17 cellular contexts compared by ENCODE assay signal in genomic region chr2:182247831-182248230, GRCh38.
DNase-seq lines count a peak whose midpoint lies in the region; ATAC-seq, FAIRE-seq and TF ChIP-seq lines count a peak whose summit lies in the region.
"Had no signal": no experiment of that assay in that cellular context is flagged by ENCODE, and none has a peak within 500 bp of the region (broad histone marks: within the 10 kb centered on the region; RNA-seq: fewer than 3 reads in every experiment).

No MANE protein-coding gene starts in this region.

- TF ChIP-seq CTCF in A549 (IDR thresholded peaks at IDR 0.05) (no peak), IMR-90 (conservative IDR thresholded peaks at IDR 0.05; ENCODE audit: low read depth, low read length) (no peak), ascending aorta (IDR thresholded peaks at IDR 0.05) (no peak)

- no peak overlapping the region for H2AK9ac ChIP-seq in IMR-90 (replicated peaks; ENCODE audit: low read depth, low read length, poor library complexity)

- H3K4me1 ChIP-seq in A549 (no peaks in the 10 kb centered on the region), BLaER1 (peaks cover 26% of the 10 kb centered on the region), IMR-90 (ENCODE audit: control insufficient read depth, insufficient read depth, low read length) (no peaks in the 10 kb centered on the region), skeletal muscle tissue (ENCODE audit: control insufficient read depth in 3 of 3, insufficient read depth in 3 of 3, low read length in 3 of 3) (peaks cover 0 to 9% (median 0%) of the 10 kb centered on the region in 3 donors), ascending aorta (no peaks in the 10 kb centered on the region)

- no peak overlapping the region for H4K5ac ChIP-seq in IMR-90 (ENCODE audit: low read depth, low read length)

- no peak overlapping the region for H3K4ac ChIP-seq in IMR-90 (ENCODE audit: low read depth, low read length)

- intact Hi-C loops in IMR-90 (cut with micrococcal nuclease), result no loop called here
- intact Hi-C loops in ascending aorta (cut with DNase I), result loop anchor here (5.0 to 10.0 kb wide), 2 partner anchors 44 to 177 kb away; partner anchors contain the start of gene PDE1A

- H3K23ac ChIP-seq in IMR-90 (ENCODE audit: low read depth, low read length), result no peak overlapping the region

- H3K9me3 ChIP-seq in A549 (no peaks in the 10 kb centered on the region), BLaER1 (no peaks in the 10 kb centered on the region), IMR-90 (ENCODE audit: control insufficient read depth, insufficient read depth, low read length) (no peaks in the 10 kb centered on the region), skeletal muscle tissue (ENCODE audit: control insufficient read depth in 3 of 3, low read length in 3 of 3) (no peaks in the 10 kb centered on the region), ascending aorta (no peaks in the 10 kb centered on the region)

- H4K20me1 ChIP-seq in BLaER1, result no peaks in the 10 kb centered on the region
- H4K20me1 ChIP-seq in IMR-90 (ENCODE audit: insufficient read depth, low read length), result no peaks in the 10 kb centered on the region

- no TSS peak for BruUV-seq in IMR-90 (replicated peaks; lab: Mats Ljungman, UMichigan)

- dilution Hi-C loops in IMR-90 (cut with HindIII; ENCODE audit: low sequenced_read_pairs, unreplicated experiment), result no loop called here

- TF ChIP-seq EP300 in A549 (IDR thresholded peaks at IDR 0.05), result no peak

- CTCF ChIA-PET in A549 (lab: Yijun Ruan, JAX), result interaction anchor here (0.6 to 1.4 kb wide), 3 partner anchors 15 to 388 kb away, joined by 3 to 4 read pairs (median 3); no protein-coding TSS in a partner anchor
- CTCF ChIA-PET in IMR-90 (lab: Yijun Ruan, JAX), result no interaction called here

- no peak overlapping the region for H2BK20ac ChIP-seq in IMR-90 (ENCODE audit: low read depth, low read length)

- no peak overlapping the region for H2BK120ac ChIP-seq in IMR-90 (ENCODE audit: low read depth, low read length)

- POLR2A ChIA-PET in A549 (lab: Yijun Ruan, JAX), result no interaction called here
- POLR2A ChIA-PET in IMR-90 (lab: Charles Lee; ENCODE audit: unreplicated experiment), result no interaction called here

- H3K79me1 ChIP-seq in IMR-90 (ENCODE audit: low read depth in 1 of 2, low read length in 2 of 2), result no peaks in the 10 kb centered on the region

- H3K9ac ChIP-seq in BLaER1, result no peak overlapping the region
- no peak overlapping the region for H3K9ac ChIP-seq in IMR-90 (ENCODE audit: low read depth, low read length)
- H3K9ac ChIP-seq in skeletal muscle tissue (ENCODE audit: low read depth in 1 of 3, low read length in 3 of 3), result no peak overlapping the region

- no peaks in the 10 kb centered on the region for H3K9me1 ChIP-seq in IMR-90 (ENCODE audit: insufficient read depth, low read length)

- H2BK15ac ChIP-seq in IMR-90 (ENCODE audit: low read depth, low read length), result no peak overlapping the region

- H3K27me3 ChIP-seq in BLaER1, result no peaks in the 10 kb centered on the region
- no peaks in the 10 kb centered on the region for H3K27me3 ChIP-seq in IMR-90 (ENCODE audit: control insufficient read depth, insufficient read depth, low read length)
- H3K27me3 ChIP-seq in skeletal muscle tissue (ENCODE audit: control insufficient read depth in 3 of 3, insufficient read depth in 3 of 3, low read length in 3 of 3), result no peaks in the 10 kb centered on the region
- H3K27me3 ChIP-seq in ascending aorta, result no peaks in the 10 kb centered on the region

- no peak overlapping the region for H3K56ac ChIP-seq in IMR-90 (ENCODE audit: extremely low read depth, insufficient read depth, low read length)

- H3K4me2 ChIP-seq in A549 (no peak overlapping the region), BLaER1 (peak overlapping the region; percentile 70), IMR-90 (ENCODE audit: low read depth, low read length) (no peak overlapping the region)
- H3K4me2 ChIP-seq: GM23338 had no signal

- no peak overlapping the region for H2AFZ ChIP-seq in IMR-90 (replicated peaks; ENCODE audit: low read length, poor library complexity)
- H2AFZ ChIP-seq: GM23338 had no signal

- no peak for ATAC-seq in A549
- ATAC-seq in IMR-90 (ENCODE audit: low read depth), result no peak
- ATAC-seq: GM12878, GM23338, HCT116 had no signal

- H3K36me3 ChIP-seq in BLaER1, result no peaks in the 10 kb centered on the region
- no peaks in the 10 kb centered on the region for H3K36me3 ChIP-seq in IMR-90 (ENCODE audit: control insufficient read depth, insufficient read depth, low read length)
- no peaks in the 10 kb centered on the region for H3K36me3 ChIP-seq in skeletal muscle tissue (ENCODE audit: control insufficient read depth in 3 of 3, insufficient read depth in 3 of 3, low read length in 3 of 3)
- no peaks in the 10 kb centered on the region for H3K36me3 ChIP-seq in ascending aorta

- no peak for DNase-seq in A549 (ENCODE audit: low read depth in 1 of 2, low spot score in 1 of 2)
- no peak for DNase-seq in IMR-90
- DNase-seq in activated T-cell treated with anti-CD3 and anti-CD28 coated beads, Interleukin-2, amount 50 U/mL, for 1 hour, result no peak
- DNase-seq in effector CD4-positive, alpha-beta T cell, result no peak
- DNase-seq in ascending aorta (ENCODE audit: low spot score in 2 of 2), result no peak
- DNase-seq: Calu3; CD4-positive, alpha-beta memory T cell; COR-L47; DMS79 treated with DMSO at 0.1 percent for 48 hours; H9 had no signal

- H3K18ac ChIP-seq in IMR-90 (ENCODE audit: low read depth, low read length), result no peak overlapping the region

- FAIRE-seq in A549 (lab: Jason Lieb, UNC), result no peak
- FAIRE-seq: G401.6, GM12878, GM19239 had no signal

- no peak overlapping the region for H2BK5ac ChIP-seq in IMR-90 (ENCODE audit: low read depth, low read length, poor library complexity, severe bottlenecking)

- in situ Hi-C loops in IMR-90 (cut with MboI; ENCODE audit: low sequenced_read_pairs), result no loop called here

- no peak overlapping the region for H2AK5ac ChIP-seq in IMR-90 (ENCODE audit: low read depth, low read length)

- H3K14ac ChIP-seq in IMR-90 (replicated peaks; ENCODE audit: low read depth, low read length), result no peak overlapping the region

- 30% methylated on average over 1 of the region's 1 CpG for WGBS in A549 (ENCODE audit: missing lambda C conversion rate)
- no CpG with 5 or more reads among the region's 1 CpG for WGBS in IMR-90 (ENCODE audit: extremely low coverage in 2 of 2, insufficient read length in 1 of 2), 2 experiments

- TF ChIP-seq POLR2A in A549 (IDR thresholded peaks at IDR 0.05; ENCODE audit: low read length) (no peak), IMR-90 (IDR thresholded peaks at IDR 0.05; ENCODE audit: low read depth, low read length) (no peak)

- H3K4me3 ChIP-seq in A549, result no peak overlapping the region
- no peak overlapping the region for H3K4me3 ChIP-seq in BLaER1
- no peak overlapping the region for H3K4me3 ChIP-seq in IMR-90 (ENCODE audit: insufficient read depth, low read depth, low read length)
- H3K4me3 ChIP-seq in skeletal muscle tissue (ENCODE audit: low read length in 3 of 3), result no peak overlapping the region
- H3K4me3 ChIP-seq in ascending aorta, result no peak overlapping the region
- H3K4me3 ChIP-seq: GM12878, GM23338 had no signal

- TF ChIP-seq RAD21 in A549 (conservative IDR thresholded peaks at IDR 0.05 in 1 of 2, IDR thresholded peaks at IDR 0.05 in 1 of 2) (no peak), IMR-90 (IDR thresholded peaks at IDR 0.05; ENCODE audit: low read length) (no peak)

- no peak overlapping the region for H4K8ac ChIP-seq in IMR-90 (ENCODE audit: low read depth in 2 of 2, low read length in 2 of 2)

- H4K91ac ChIP-seq in IMR-90 (ENCODE audit: insufficient read depth, low read depth, low read length), result no peak overlapping the region

- H3K27ac ChIP-seq in A549 (no peak overlapping the region), BLaER1 (0 out of 2 replicates have a peak overlapping the region, but pooled peaks have one; percentile 49), IMR-90 (ENCODE audit: insufficient read depth, low read length) (no peak overlapping the region), skeletal muscle tissue (ENCODE audit: low read depth, low read length) (peak overlapping the region; percentile 46), ascending aorta (no peak overlapping the region)

TF ChIP-seq in A549, 52 proteins besides CTCF, POLR2A, EP300 and RAD21:
- TF ChIP-seq EHMT2 (IDR thresholded peaks at IDR 0.05; ENCODE audit: low read depth) (no peak), TP53 (CRISPR knock-in tag; IDR thresholded peaks at IDR 0.05) (no peak), MAFK (IDR thresholded peaks at IDR 0.05; ENCODE audit: partially characterized antibody) (peak; percentile 77), BHLHE40 (IDR thresholded peaks at IDR 0.05; ENCODE audit: low read depth, low read length) (no peak), ELK1 (IDR thresholded peaks at IDR 0.05; ENCODE audit: low read depth, low read length) (no peak), HOXA7 (CRISPR knock-in tag; IDR thresholded peaks at IDR 0.05) (no peak), SMC3 (IDR thresholded peaks at IDR 0.05) (no peak)

TF ChIP-seq in IMR-90, 13 proteins besides CTCF, POLR2A, EP300 and RAD21:
- TF ChIP-seq MXI1 (IDR thresholded peaks at IDR 0.05; ENCODE audit: borderline replicate concordance, low read depth, low read length) (no peak), MAFK (IDR thresholded peaks at IDR 0.05; ENCODE audit: low read depth, low read length) (peak; percentile 73), MAZ (IDR thresholded peaks at IDR 0.05; ENCODE audit: borderline replicate concordance, low read depth, low read length) (no peak)

Comparison
In these comparisons a context has a peak if more than half of its experiments do, and no peak if none do; other contexts are left out.
1. H3K27ac ChIP-seq: peak in BLaER1 (single experiment) and skeletal muscle tissue (single experiment); none in A549 (0 of 2), IMR-90 (single experiment) and ascending aorta (0 of 2).